In the genomic region with DNA sequence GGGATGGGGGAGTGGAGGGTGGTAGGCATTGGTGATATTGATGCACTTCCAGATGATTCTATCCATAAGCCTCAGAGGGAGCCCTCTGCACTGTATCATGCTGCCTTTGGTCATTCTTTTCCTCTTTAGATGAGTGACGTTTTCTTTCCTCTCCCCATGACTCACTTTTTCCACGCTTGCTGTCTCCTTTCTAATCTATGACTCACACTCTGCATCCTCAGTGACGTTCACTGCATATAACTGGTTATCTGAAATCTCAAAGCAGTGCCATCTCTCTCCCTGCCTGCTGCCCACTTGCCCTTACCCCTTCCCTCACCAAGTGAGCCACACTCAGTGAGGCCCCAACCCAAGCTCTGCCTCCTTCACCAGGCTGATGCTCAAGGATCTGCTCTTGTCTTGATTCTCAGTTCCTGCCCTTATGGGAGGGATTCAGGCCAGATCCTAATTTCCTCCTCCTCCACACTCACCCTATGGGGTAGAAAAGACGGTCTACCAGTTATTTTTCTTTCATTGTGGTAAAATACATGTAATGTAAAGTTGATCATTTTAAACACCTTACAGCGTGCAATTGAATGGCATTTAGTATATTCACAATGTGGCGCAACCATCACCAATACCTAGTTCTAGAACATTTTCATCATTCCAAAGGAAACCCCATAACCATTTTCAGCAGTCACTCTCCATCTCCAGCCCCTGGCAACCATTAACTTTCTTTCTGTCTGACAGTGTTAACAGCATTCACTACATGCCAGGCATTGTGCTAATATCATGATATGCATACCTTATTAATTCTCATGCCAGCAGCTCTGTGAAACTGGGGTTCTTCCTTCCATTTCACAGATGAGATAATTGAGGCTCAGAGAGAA, we compare ENCODE assay signal across 9 cellular contexts. TPM values are rescaled to one million over a fixed set of nuclear protein-coding genes. Genes with fewer than 3 reads are reported as not detected.
A peak's percentile ranks its signal among the peaks of the same experiment; 100 is the strongest.
DNase-seq lines count a peak whose midpoint lies in the region; ATAC-seq and TF ChIP-seq lines count a peak whose summit lies in the region.
"Had no signal": no experiment of that assay in that cellular context is flagged by ENCODE, and none has a peak within 500 bp of the region (broad histone marks: within the 10 kb centered on the region; RNA-seq: fewer than 3 reads in every experiment).

No MANE protein-coding gene starts in this region.

- H3K27ac ChIP-seq in adrenal gland: no peak overlapping the region
- H3K27ac ChIP-seq: cardiac muscle cell had no signal

- in situ Hi-C loops in Caki2 (cut with HindIII; ENCODE audit: low pct_unique_long_range_greater_than_20kb, low sequenced_read_pairs): no loop called here

- peak; percentile 85 for ATAC-seq in omental fat pad (ENCODE audit: low FRiP score)
- no peak for ATAC-seq in HG02938 (IDR thresholded peaks at IDR 0.05; ENCODE audit: unreplicated experiment)

- H3K4me3 ChIP-seq in adrenal gland: no peak overlapping the region
- H3K4me3 ChIP-seq: cardiac muscle cell had no signal

- no peaks in the 10 kb centered on the region for H3K9me3 ChIP-seq in adrenal gland (replicated peaks in 1 of 3)

- H3K36me3 ChIP-seq in adrenal gland (replicated peaks in 1 of 2): no peaks in the 10 kb centered on the region
- H3K36me3 ChIP-seq: cardiac muscle cell had no signal

- no peaks in the 10 kb centered on the region for H3K27me3 ChIP-seq in adrenal gland
- H3K27me3 ChIP-seq: cardiac muscle cell had no signal

- no peaks in the 10 kb centered on the region for H3K4me1 ChIP-seq in adrenal gland (replicated peaks in 1 of 2)

- TF ChIP-seq POLR2A in adrenal gland (IDR thresholded peaks at IDR 0.05): no peak

- TF ChIP-seq CTCF in adrenal gland (IDR thresholded peaks at IDR 0.05) (no peak), omental fat pad (IDR thresholded peaks at IDR 0.05) (no peak)

- 48 to 55% (median 52%) methylated on average over 6 of the region's 6 CpGs for WGBS in adrenal gland, 4 donors

- DNase-seq in Caki2 (ENCODE audit: low read depth) (peak; percentile 89), LoVo (ENCODE audit: low spot score) (peak; percentile 48), adrenal gland (peak in 4 of 7 donors; percentile 37 to 61 (median 48)), omental fat pad (ENCODE audit: low spot score) (no peak), NCI-H2081 (lab: John Stamatoyannopoulos, UW) (no peak), SHP77 treated with DMSO at 0.1 percent for 48 hours (lab: John Stamatoyannopoulos, UW) (no peak)
- DNase-seq in effector CD8-positive, alpha-beta T cell (lab: John Stamatoyannopoulos, UW): no peak

- intact Hi-C loops in adrenal gland (cut with DNase I): no loop called here

RNA-seq across cellular contexts. Expression of gene PTGS1, which starts 31.8 kb away (rescaled TPM):
- 2.6 and 7.6 TPM in 2 replicates for total RNA-seq in Caki2 (2014; rRNA removed; shearing (Covaris generic); ENCODE audit: low replicate concordance)
- total RNA-seq in adrenal gland (1 to 10 TPM; 2.8 to 6.6 (median 5.7) TPM), omental fat pad (10 to 100 TPM; 16.0 to 36.8 (median 20.1) TPM)
- polyA plus RNA-seq in adrenal gland: 1 to 10 TPM; 1.3 to 1.7 (median 1.6) TPM
- polyA plus RNA-seq: cardiac muscle cell had no signal

Comparison
In these comparisons a context has a peak if more than half of its experiments do, and no peak if none do; other contexts are left out.
1. DNase-seq: peak in Caki2 (single experiment), LoVo (single experiment) and adrenal gland (4 of 7); none in omental fat pad (single experiment), effector CD8-positive, alpha-beta T cell (single experiment), NCI-H2081 (0 of 2) and SHP77 treated with DMSO at 0.1 percent for 48 hours (single experiment).